In genomic region chr3:141050576-141050912, GRCh38 we compare ENCODE assay signal across 8 cellular contexts. TPM values are rescaled to one million over a fixed set of nuclear protein-coding genes. Genes with fewer than 3 reads are reported as not detected.
A peak's percentile ranks its signal among the peaks of the same experiment; 100 is the strongest.
DNase-seq lines count a peak whose midpoint lies in the region; ATAC-seq and TF ChIP-seq lines count a peak whose summit lies in the region.

No MANE protein-coding gene starts in this region.

- H3K27me3 Mint-ChIP-seq in activated CD8-positive, alpha-beta T cell treated with anti-CD3 and anti-CD28 coated beads for 36 hours = peaks cover 59% of the 10 kb centered on the region

- no peaks in the 10 kb centered on the region for H3K36me3 ChIP-seq in SK-N-SH (replicated peaks in 1 of 2; ENCODE audit: control insufficient read depth in 1 of 2, insufficient read depth in 2 of 2, low read length in 1 of 2)
- no peaks in the 10 kb centered on the region for H3K36me3 ChIP-seq in iPS-20b (ENCODE audit: insufficient read depth, low read depth, low read length)
- no peaks in the 10 kb centered on the region for H3K36me3 ChIP-seq in thyroid gland

- no peak overlapping the region for H3K27ac Mint-ChIP-seq in activated CD8-positive, alpha-beta T cell treated with anti-CD3 and anti-CD28 coated beads for 36 hours
- H3K27ac Mint-ChIP-seq in stimulated activated effector memory CD8-positive, alpha-beta T cell treated with anti-CD3 and anti-CD28 coated beads, Interleukin-12 subunit alpha, Interleukin-12 subunit beta, amount 100 ng/mL, for 72 hours = no peak overlapping the region

- peaks cover 13% of the 10 kb centered on the region for H3K4me1 Mint-ChIP-seq in activated CD8-positive, alpha-beta T cell treated with anti-CD3 and anti-CD28 coated beads for 36 hours (ENCODE audit: low read depth)
- peaks cover 17% of the 10 kb centered on the region for H3K4me1 Mint-ChIP-seq in stimulated activated effector memory CD8-positive, alpha-beta T cell treated with anti-CD3 and anti-CD28 coated beads, Interleukin-12 subunit alpha, Interleukin-12 subunit beta, amount 100 ng/mL, for 72 hours

- peak overlapping the region; percentile 62; the same call in 1 of the 2 replicates for H3K4me2 ChIP-seq in SK-N-SH

- no peak for DNase-seq in SK-N-SH
- peak; percentile 61 for DNase-seq in activated CD8-positive, alpha-beta T cell treated with anti-CD3 and anti-CD28 coated beads for 36 hours
- DNase-seq in stimulated activated effector memory CD8-positive, alpha-beta T cell treated with anti-CD3 and anti-CD28 coated beads, Interleukin-12 subunit alpha, Interleukin-12 subunit beta, amount 100 ng/mL, for 72 hours (ENCODE audit: low spot score in 2 of 2) = no peak
- DNase-seq in mesenteric fat pad (ENCODE audit: low spot score) = no peak
- DNase-seq in thyroid gland = no peak
- no peak for DNase-seq in NCI-H2196 treated with DMSO at 0.1 percent for 48 hours (lab: John Stamatoyannopoulos, UW; ENCODE audit: unreplicated experiment)

- H3K9me2 ChIP-seq in SK-N-SH = no peaks in the 10 kb centered on the region

- no peak for TF ChIP-seq RAD21 in SK-N-SH (IDR thresholded peaks at IDR 0.05; ENCODE audit: low read length)

- no peaks in the 10 kb centered on the region for H3K9me3 Mint-ChIP-seq in activated CD8-positive, alpha-beta T cell treated with anti-CD3 and anti-CD28 coated beads for 36 hours
- no peaks in the 10 kb centered on the region for H3K9me3 Mint-ChIP-seq in stimulated activated effector memory CD8-positive, alpha-beta T cell treated with anti-CD3 and anti-CD28 coated beads, Interleukin-12 subunit alpha, Interleukin-12 subunit beta, amount 100 ng/mL, for 72 hours

- POLR2A ChIA-PET in SK-N-SH (lab: Yijun Ruan, JAX) = interaction anchor here (0.7 to 2.4 kb wide), 5 partner anchors 13 to 55 kb away, joined by 3 to 10 read pairs (median 6); no protein-coding TSS in a partner anchor
- POLR2A ChIA-PET in activated CD8-positive, alpha-beta T cell treated with anti-CD3 and anti-CD28 coated beads for 36 hours (lab: Charles Lee) = no interaction called here

- no peak for ATAC-seq in SK-N-SH treated with all-trans-retinoic acid at 6 μM for 48 hours
- ATAC-seq in activated CD8-positive, alpha-beta T cell treated with anti-CD3 and anti-CD28 coated beads for 36 hours = peak; percentile 75
- ATAC-seq in stimulated activated effector memory CD8-positive, alpha-beta T cell treated with anti-CD3 and anti-CD28 coated beads, Interleukin-12 subunit alpha, Interleukin-12 subunit beta, amount 100 ng/mL, for 72 hours = peak; percentile 43

- TF ChIP-seq EP300 in SK-N-SH (IDR thresholded peaks at IDR 0.05; ENCODE audit: borderline replicate concordance in 1 of 2, low read depth in 1 of 2, low read length in 1 of 2) = no peak

- H3K4me3 ChIP-seq in SK-N-SH (ENCODE audit: low read depth in 2 of 2, low read length in 1 of 2) (peak overlapping the region in 1 of 2 experiments; percentile 49; a peak in 2 of 4 replicates), iPS-20b (ENCODE audit: low read length) (peak overlapping the region; percentile 96), thyroid gland (replicated peaks in 1 of 3) (no peak overlapping the region)

- H3K9me3 ChIP-seq in SK-N-SH = no peaks in the 10 kb centered on the region
- H3K9me3 ChIP-seq in iPS-20b (ENCODE audit: insufficient read depth, low read depth, low read length) = no peaks in the 10 kb centered on the region
- no peaks in the 10 kb centered on the region for H3K9me3 ChIP-seq in thyroid gland

- peak overlapping the region; percentile 66 for H3K4me3 Mint-ChIP-seq in activated CD8-positive, alpha-beta T cell treated with anti-CD3 and anti-CD28 coated beads for 36 hours
- H3K4me3 Mint-ChIP-seq in stimulated activated effector memory CD8-positive, alpha-beta T cell treated with anti-CD3 and anti-CD28 coated beads, Interleukin-12 subunit alpha, Interleukin-12 subunit beta, amount 100 ng/mL, for 72 hours = peak overlapping the region; percentile 55

- 68% methylated on average over 15 of the region's 15 CpGs for WGBS in SK-N-SH (ENCODE audit: low lambda C conversion rate)
- 17% methylated on average over 15 of the region's 15 CpGs for WGBS in thyroid gland, 2 donors

- CTCF ChIA-PET in SK-N-SH (lab: Yijun Ruan, JAX) = interaction anchor here (0.7 to 6.5 kb wide), 27 partner anchors 8 to 404 kb away, joined by 3 to 77 read pairs (median 8); no protein-coding TSS in a partner anchor
- CTCF ChIA-PET in activated CD8-positive, alpha-beta T cell treated with anti-CD3 and anti-CD28 coated beads for 36 hours (lab: Charles Lee) = interaction anchor here (0.7 to 3.0 kb wide), 10 partner anchors 8 to 142 kb away, joined by 3 to 13 read pairs (median 6); no protein-coding TSS in a partner anchor

- no peaks in the 10 kb centered on the region for H4K20me1 ChIP-seq in SK-N-SH (ENCODE audit: insufficient read depth)

- H3K4me1 ChIP-seq in SK-N-SH (ENCODE audit: control insufficient read depth in 1 of 2, insufficient read depth in 2 of 2, low read depth in 1 of 2, low read length in 1 of 2) (peaks cover 0 to 6% of the 10 kb centered on the region in 2 experiments; a peak in 2 of 4 replicates), iPS-20b (ENCODE audit: insufficient read depth, low read length) (peaks cover 5% of the 10 kb centered on the region; the same call in 1 of the 2 replicates), thyroid gland (peaks cover 6 to 18% of the 10 kb centered on the region in 2 donors)

- H3K27me3 ChIP-seq in SK-N-SH (ENCODE audit: insufficient read depth) (peaks cover 22% of the 10 kb centered on the region), iPS-20b (ENCODE audit: insufficient read depth, low read length) (peaks cover 52% of the 10 kb centered on the region), thyroid gland (peaks cover 5% of the 10 kb centered on the region)

- intact Hi-C loops in activated CD8-positive, alpha-beta T cell treated with anti-CD3 and anti-CD28 coated beads for 36 hours (cut with micrococcal nuclease) = no loop called here
- intact Hi-C loops in thyroid gland (cut with DNase I) = no loop called here

- no peak overlapping the region for H3K27ac ChIP-seq in SK-N-SH (ENCODE audit: low read depth in 2 of 2, low read length in 1 of 2)
- no peak overlapping the region for H3K27ac ChIP-seq in iPS-20b (ENCODE audit: low read length)
- no peak overlapping the region for H3K27ac ChIP-seq in thyroid gland

- TF ChIP-seq POLR2A in thyroid gland (IDR thresholded peaks at IDR 0.05) = no peak

- H3K9ac ChIP-seq in SK-N-SH (no peak overlapping the region), iPS-20b (ENCODE audit: low read depth, low read length) (peak overlapping the region; percentile 82)

- H2AFZ ChIP-seq in SK-N-SH (ENCODE audit: low read depth) = no peak overlapping the region

- no peak for TF ChIP-seq CTCF in SK-N-SH (IDR thresholded peaks at IDR 0.05)
- no peak for TF ChIP-seq CTCF in activated CD8-positive, alpha-beta T cell treated with anti-CD3 and anti-CD28 coated beads for 36 hours (IDR thresholded peaks at IDR 0.05)
- TF ChIP-seq CTCF in thyroid gland (IDR thresholded peaks at IDR 0.05) = no peak

- H3K79me2 ChIP-seq in SK-N-SH (ENCODE audit: insufficient read depth) = no peaks in the 10 kb centered on the region

- H3F3A ChIP-seq in SK-N-SH (replicated peaks; ENCODE audit: insufficient read depth) = no peaks in the 10 kb centered on the region

- no peaks in the 10 kb centered on the region for H3K36me3 Mint-ChIP-seq in activated CD8-positive, alpha-beta T cell treated with anti-CD3 and anti-CD28 coated beads for 36 hours (ENCODE audit: low read depth)
- no peaks in the 10 kb centered on the region for H3K36me3 Mint-ChIP-seq in stimulated activated effector memory CD8-positive, alpha-beta T cell treated with anti-CD3 and anti-CD28 coated beads, Interleukin-12 subunit alpha, Interleukin-12 subunit beta, amount 100 ng/mL, for 72 hours

TF ChIP-seq in SK-N-SH, 30 proteins besides CTCF, POLR2A, EP300 and RAD21:
- TF ChIP-seq JUND (IDR thresholded peaks at IDR 0.05) (no peak), ELF1 (IDR thresholded peaks at IDR 0.05) (no peak), PBX3 (IDR thresholded peaks at IDR 0.05) (no peak), SIN3A (IDR thresholded peaks at IDR 0.05; ENCODE audit: borderline replicate concordance, low read depth, low read length) (no peak), MEF2A (IDR thresholded peaks at IDR 0.05; ENCODE audit: borderline replicate concordance, low read depth) (no peak), TEAD4 (IDR thresholded peaks at IDR 0.05; ENCODE audit: borderline replicate concordance, insufficient read depth) (no peak)
TF ChIP-seq in SK-N-SH: peak in this region for 0.

TF ChIP-seq in SK-N-SH treated with all-trans-retinoic acid at 6 μM for 48 hours, 23 proteins besides CTCF, POLR2A, EP300 and RAD21 (continues in another document):
- TF ChIP-seq CSDC2 (CRISPR knock-in tag; IDR thresholded peaks at IDR 0.05) (no peak), CREB5 (CRISPR knock-in tag; IDR thresholded peaks at IDR 0.05; ENCODE audit: low read depth) (no peak), TOX (CRISPR knock-in tag; IDR thresholded peaks at IDR 0.05; ENCODE audit: borderline replicate concordance) (no peak), CSRNP3 (CRISPR knock-in tag; IDR thresholded peaks at IDR 0.05) (no peak), ZC3H10 (CRISPR knock-in tag; IDR thresholded peaks at IDR 0.05) (no peak)

RNA-seq across cellular contexts. Expression of gene SPSB4, which starts 0.6 kb away (rescaled TPM):
- 0.10 and 0.21 TPM in 2 replicates for polyA plus RNA-seq in SK-N-SH (2012; rRNA removed)
- 0.15 and 0.30 TPM in 2 replicates for polyA plus RNA-seq in SK-N-SH (2012; cell fraction: cytosol; rRNA removed)
- 0.04 and 0.07 TPM in 2 replicates for polyA plus RNA-seq in SK-N-SH (2012; cell fraction: nucleus; rRNA removed)
- total RNA-seq in activated CD8-positive, alpha-beta T cell treated with anti-CD3 and anti-CD28 coated beads for 36 hours = not detected
- 1.1 TPM for total RNA-seq in mesenteric fat pad
- total RNA-seq in thyroid gland = 1 to 10 TPM in 1 of 4 donors, not detected in 3; 1.2 TPM
